16 cellular contexts compared by ENCODE assay signal in genomic region chr9:121538221-121538620, GRCh38. TPM values are rescaled to one million over a fixed set of nuclear protein-coding genes. Genes with fewer than 3 reads are reported as not detected.
DNase-seq lines count a peak whose midpoint lies in the region; ATAC-seq and TF ChIP-seq lines count a peak whose summit lies in the region.
"Had no signal": no experiment of that assay in that cellular context is flagged by ENCODE, and none has a peak within 500 bp of the region (broad histone marks: within the 10 kb centered on the region; RNA-seq: fewer than 3 reads in every experiment).

No MANE protein-coding gene starts in this region.

- H3K4ac ChIP-seq in H9 (ENCODE audit: low read depth, low read length): no peak overlapping the region

- H4K20me1 ChIP-seq in H9 (ENCODE audit: control insufficient read depth, insufficient read depth, insufficient read length): no peaks in the 10 kb centered on the region
- H4K20me1 ChIP-seq in mammary epithelial cell (ENCODE audit: insufficient read depth, low read length): no peaks in the 10 kb centered on the region

- H2AK5ac ChIP-seq in H9 (ENCODE audit: insufficient read length, low read length): no peak overlapping the region

- no peak overlapping the region for H2BK15ac ChIP-seq in H9 (ENCODE audit: low read depth, low read length)

- peaks cover 35% of the 10 kb centered on the region for H3K27me3 Mint-ChIP-seq in H9 (ENCODE audit: low read depth)
- H3K27me3 Mint-ChIP-seq in activated T-helper 1 cell treated with anti-CD3 and anti-CD28 coated beads, Interleukin-12 subunit alpha, Interleukin-12 subunit beta, Interleukin-2, Interleukin-4 antibody, amounts not matched to agents 30 ng/mL and 10 ng/mL and 1 ng/mL, durations not matched to agents 14 hours and 24 hours and 36 hours (ENCODE audit: insufficient read depth): peaks cover 5% of the 10 kb centered on the region

- H2AFZ ChIP-seq in H9 (ENCODE audit: low read length) (no peak overlapping the region), mammary epithelial cell (ENCODE audit: low read depth, low read length) (no peak overlapping the region)

- no peaks in the 10 kb centered on the region for H3K36me3 Mint-ChIP-seq in H9 (ENCODE audit: insufficient read depth in 1 of 3, low read depth in 3 of 3)
- no peaks in the 10 kb centered on the region for H3K36me3 Mint-ChIP-seq in activated T-helper 1 cell treated with anti-CD3 and anti-CD28 coated beads, Interleukin-12 subunit alpha, Interleukin-12 subunit beta, Interleukin-2, Interleukin-4 antibody, amounts not matched to agents 30 ng/mL and 10 ng/mL and 1 ng/mL, durations not matched to agents 14 hours and 24 hours and 36 hours (ENCODE audit: low read depth)

- H3K4me1 ChIP-seq in H9 (ENCODE audit: insufficient read depth, low read length) (no peaks in the 10 kb centered on the region), mammary epithelial cell (ENCODE audit: insufficient read depth, low read length) (no peaks in the 10 kb centered on the region), left lung (peaks cover 0 to 5% of the 10 kb centered on the region in 2 donors), ovary (ENCODE audit: insufficient read depth) (no peaks in the 10 kb centered on the region)
- H3K4me1 ChIP-seq: testis had no signal

- H4K8ac ChIP-seq in H9 (replicated peaks; ENCODE audit: insufficient read length, low read depth, low read length): no peak overlapping the region

- dilution Hi-C loops in mammary epithelial cell (cut with HindIII; ENCODE audit: low sequenced_read_pairs): no loop called here

- H3K4me3 ChIP-seq in mammary epithelial cell (replicated peaks in 1 of 3; ENCODE audit: insufficient read depth in 1 of 3, low read depth in 2 of 3, low read length in 3 of 3) (no peak overlapping the region), left lung (no peak overlapping the region), ovary (no peak overlapping the region)
- H3K4me3 ChIP-seq: lower lobe of right lung, smooth muscle cell, testis had no signal

- no peak overlapping the region for H4K91ac ChIP-seq in H9 (ENCODE audit: insufficient read length, low read depth, low read length)

- TF ChIP-seq CTCF in H9 (conservative IDR thresholded peaks at IDR 0.05) (peak; percentile 48; the same call in 2 of the 3 replicates), mammary epithelial cell (conservative IDR thresholded peaks at IDR 0.05 in 1 of 2, IDR thresholded peaks at IDR 0.05 in 1 of 2; ENCODE audit: extremely low read depth in 1 of 2, insufficient read depth in 1 of 2, low read depth in 1 of 2, low read length in 2 of 2) (peak; percentile 13 to 47), left lung (IDR thresholded peaks at IDR 0.05) (no peak), ovary (IDR thresholded peaks at IDR 0.05) (no peak)

- no peak overlapping the region for H3K23ac ChIP-seq in H9 (ENCODE audit: insufficient read length, low read depth, low read length)

- TF ChIP-seq POLR2A in ovary (IDR thresholded peaks at IDR 0.05): no peak

- no peaks in the 10 kb centered on the region for H3K27me3 ChIP-seq in H9 (ENCODE audit: insufficient read depth, low read length)
- no peaks in the 10 kb centered on the region for H3K27me3 ChIP-seq in mammary epithelial cell (ENCODE audit: insufficient read depth, low read length)
- H3K27me3 ChIP-seq in left lung: no peaks in the 10 kb centered on the region
- no peaks in the 10 kb centered on the region for H3K27me3 ChIP-seq in ovary
- H3K27me3 ChIP-seq: testis had no signal

- no peak overlapping the region for H3T11ph ChIP-seq in H9 (ENCODE audit: low read length)

- no peak overlapping the region for H3K27ac ChIP-seq in H9 (ENCODE audit: insufficient read length, low read depth, low read length)
- H3K27ac ChIP-seq in mammary epithelial cell (ENCODE audit: insufficient read depth, low read depth, low read length): no peak overlapping the region
- no peak overlapping the region for H3K27ac ChIP-seq in left lung
- no peak overlapping the region for H3K27ac ChIP-seq in ovary
- H3K27ac ChIP-seq: lower lobe of right lung, testis had no signal

- ATAC-seq in left lung: peak; percentile 58
- ATAC-seq: activated T-helper 17 cell treated with anti-CD3 and anti-CD28 coated beads, Interleukin-2, amount 50 U/mL, for 72 hours had no signal

- H3K4me1 Mint-ChIP-seq in H9: peaks cover 0 to 3% of the 10 kb centered on the region in 2 experiments; a peak in 1 of 4 replicates
- no peaks in the 10 kb centered on the region for H3K4me1 Mint-ChIP-seq in activated T-helper 1 cell treated with anti-CD3 and anti-CD28 coated beads, Interleukin-12 subunit alpha, Interleukin-12 subunit beta, Interleukin-2, Interleukin-4 antibody, amounts not matched to agents 30 ng/mL and 10 ng/mL and 1 ng/mL, durations not matched to agents 14 hours and 24 hours and 36 hours (ENCODE audit: low read depth)
- H3K4me1 Mint-ChIP-seq: activated T-helper 17 cell treated with anti-CD3 and anti-CD28 coated beads, Interleukin-2, amount 50 U/mL, for 72 hours had no signal

- no TSS peak for BruUV-seq in mammary epithelial cell (replicated peaks; lab: Mats Ljungman, UMichigan)

- no peak overlapping the region for H2BK20ac ChIP-seq in H9 (ENCODE audit: low read depth, low read length, poor library complexity, severe bottlenecking)

- H2BK120ac ChIP-seq in H9 (ENCODE audit: low read depth, low read length, poor library complexity, severe bottlenecking): no peak overlapping the region

- H3K9me3 ChIP-seq in H9 (ENCODE audit: control insufficient read depth, low read depth, low read length) (no peaks in the 10 kb centered on the region), mammary epithelial cell (replicated peaks; ENCODE audit: insufficient read depth, low read length) (no peaks in the 10 kb centered on the region), left lung (no peaks in the 10 kb centered on the region), ovary (no peaks in the 10 kb centered on the region)
- H3K9me3 ChIP-seq: lower lobe of right lung, testis had no signal

- no peak overlapping the region for H4K5ac ChIP-seq in H9 (ENCODE audit: insufficient read length, low read depth, low read length)

- H3K4me2 ChIP-seq in H9 (ENCODE audit: insufficient read depth, insufficient read length, low read length) (no peak overlapping the region), mammary epithelial cell (ENCODE audit: insufficient read depth, low read depth, low read length) (no peak overlapping the region)
- H3K4me2 ChIP-seq: smooth muscle cell had no signal

- no peak overlapping the region for H2BK12ac ChIP-seq in H9 (ENCODE audit: insufficient read length, low read depth, low read length)

- H3K23me2 ChIP-seq in H9 (ENCODE audit: insufficient read length, low read depth, low read length, poor library complexity, severe bottlenecking): no peaks in the 10 kb centered on the region

- CTCF ChIA-PET in mammary epithelial cell (lab: Charles Lee; ENCODE audit: low non-redundant PET): no interaction called here

- H3K18ac ChIP-seq in H9 (ENCODE audit: insufficient read length, low read depth, low read length): no peak overlapping the region

- no peak overlapping the region for H3K27ac Mint-ChIP-seq in H9
- no peak overlapping the region for H3K27ac Mint-ChIP-seq in activated T-helper 1 cell treated with anti-CD3 and anti-CD28 coated beads, Interleukin-12 subunit alpha, Interleukin-12 subunit beta, Interleukin-2, Interleukin-4 antibody, amounts not matched to agents 30 ng/mL and 10 ng/mL and 1 ng/mL, durations not matched to agents 14 hours and 24 hours and 36 hours
- H3K27ac Mint-ChIP-seq: activated T-helper 17 cell treated with anti-CD3 and anti-CD28 coated beads, Interleukin-2, amount 50 U/mL, for 72 hours had no signal

- no peak overlapping the region for H3K4me3 Mint-ChIP-seq in H9
- no peak overlapping the region for H3K4me3 Mint-ChIP-seq in activated T-helper 1 cell treated with anti-CD3 and anti-CD28 coated beads, Interleukin-12 subunit alpha, Interleukin-12 subunit beta, Interleukin-2, Interleukin-4 antibody, amounts not matched to agents 30 ng/mL and 10 ng/mL and 1 ng/mL, durations not matched to agents 14 hours and 24 hours and 36 hours
- H3K4me3 Mint-ChIP-seq: activated T-helper 17 cell treated with anti-CD3 and anti-CD28 coated beads, Interleukin-2, amount 50 U/mL, for 72 hours had no signal

- H3K56ac ChIP-seq in H9 (ENCODE audit: insufficient read length, low read depth, low read length): no peak overlapping the region

- no peak overlapping the region for H3K14ac ChIP-seq in H9 (ENCODE audit: insufficient read depth, low read length)

- H2BK5ac ChIP-seq in H9 (ENCODE audit: insufficient read length, low read length): no peak overlapping the region

- no CpG with 5 or more reads among the region's 7 CpGs for WGBS in H9 (ENCODE audit: extremely low coverage, insufficient read length, low lambda C conversion rate)
- WGBS in mammary epithelial cell (ENCODE audit: low coverage, missing lambda C conversion rate): 79% methylated on average over 5 of the region's 7 CpGs
- 87 to 90% (median 87%) methylated on average over 7 of the region's 7 CpGs for WGBS in ovary, 3 donors

- no peaks in the 10 kb centered on the region for H3K79me1 ChIP-seq in H9 (ENCODE audit: insufficient read depth, low read depth, low read length, poor library complexity, severe bottlenecking)

- intact Hi-C loops in mammary epithelial cell (cut with micrococcal nuclease): loop anchor here (1.0 to 5.0 kb wide), 6 partner anchors 39 to 325 kb away; partner anchors contain the start of gene GGTA1
- intact Hi-C loops in left lung (cut with DNase I): no loop called here
- intact Hi-C loops in activated T-helper 1 cell treated with anti-CD3 and anti-CD28 coated beads, Interleukin-12 subunit alpha, Interleukin-12 subunit beta, Interleukin-2, Interleukin-4 antibody, amounts not matched to agents 30 ng/mL and 10 ng/mL and 1 ng/mL, durations not matched to agents 14 hours and 24 hours and 36 hours (cut with micrococcal nuclease): loop anchor here (1.0 kb wide), 1 partner anchor 92 kb away; no protein-coding TSS in a partner anchor
- intact Hi-C loops in ovary (cut with DNase I): no loop called here

- H3K9me3 Mint-ChIP-seq in H9: no peaks in the 10 kb centered on the region
- H3K9me3 Mint-ChIP-seq in activated T-helper 1 cell treated with anti-CD3 and anti-CD28 coated beads, Interleukin-12 subunit alpha, Interleukin-12 subunit beta, Interleukin-2, Interleukin-4 antibody, amounts not matched to agents 30 ng/mL and 10 ng/mL and 1 ng/mL, durations not matched to agents 14 hours and 24 hours and 36 hours: no peaks in the 10 kb centered on the region
- H3K9me3 Mint-ChIP-seq: activated T-helper 17 cell treated with anti-CD3 and anti-CD28 coated beads, Interleukin-2, amount 50 U/mL, for 72 hours had no signal

- H3K9ac ChIP-seq in H9 (ENCODE audit: extremely low read depth, insufficient read length, low read length): no peak overlapping the region
- no peak overlapping the region for H3K9ac ChIP-seq in mammary epithelial cell (ENCODE audit: insufficient read depth, low read length)

- H3K79me2 ChIP-seq in H9 (ENCODE audit: insufficient read depth, low read length): no peaks in the 10 kb centered on the region
- H3K79me2 ChIP-seq in mammary epithelial cell (ENCODE audit: insufficient read depth, low read length): no peaks in the 10 kb centered on the region

- peak; percentile 71 for DNase-seq in H9
- DNase-seq in NCI-H524 treated with DMSO at 0.1 percent for 48 hours (lab: John Stamatoyannopoulos, UW): peak; percentile 5
- DNase-seq in mammary epithelial cell: no peak
- DNase-seq in left lung: no peak
- no peak for DNase-seq in NOMO-1 treated with DMSO at 0.1 percent for 48 hours (lab: John Stamatoyannopoulos, UW; ENCODE audit: unreplicated experiment)
- DNase-seq in activated CD4-positive, alpha-beta T cell treated with anti-CD3 and anti-CD28 coated beads for 48 hours: no peak
- no peak for DNase-seq in activated T-helper 1 cell treated with anti-CD3 and anti-CD28 coated beads, Interleukin-12 subunit alpha, Interleukin-12 subunit beta, Interleukin-2, Interleukin-4 antibody, amounts not matched to agents 30 ng/mL and 10 ng/mL and 1 ng/mL, durations not matched to agents 14 hours and 24 hours and 36 hours (ENCODE audit: low spot score)
- DNase-seq in ovary: no peak
- DNase-seq: activated CD4-positive, alpha-beta T cell treated with anti-CD3 and anti-CD28 coated beads for 4 hours; effector memory CD4-positive, alpha-beta T cell; glutamatergic neuron; lower lobe of right lung; NCI-H446; testis had no signal

- in situ Hi-C loops in mammary epithelial cell (cut with MboI; ENCODE audit: low sequenced_read_pairs in 2 of 2): no loop called here

- H3K36me3 ChIP-seq in mammary epithelial cell (ENCODE audit: insufficient read depth, low read length): no peaks in the 10 kb centered on the region
- no peaks in the 10 kb centered on the region for H3K36me3 ChIP-seq in left lung
- H3K36me3 ChIP-seq in ovary: no peaks in the 10 kb centered on the region
- H3K36me3 ChIP-seq: lower lobe of right lung had no signal

- no peak for TF ChIP-seq EP300 in ovary (IDR thresholded peaks at IDR 0.05)

RNA-seq across cellular contexts. Expression of gene GGTA1, which starts 38.6 kb away (rescaled TPM):
- total RNA-seq in H9 (2021) (not detected in 2 replicates), mammary epithelial cell (not detected), left lung (1 to 10 TPM; 4.8 to 7.5 TPM), ovary (1 to 10 TPM in 6 of 7 donors, under 1 TPM in 1; 0.38 to 3.2 (median 2.2) TPM)
- polyA plus RNA-seq in mammary epithelial cell (not detected), ovary (10 to 100 TPM in 1 of 2 donors, 1 to 10 TPM in 1; 3.7 to 33.1 TPM)
- not detected for polyA minus RNA-seq in mammary epithelial cell
- total RNA-seq in activated T-helper 1 cell treated with anti-CD3 and anti-CD28 coated beads, Interleukin-12 subunit alpha, Interleukin-12 subunit beta, Interleukin-2, Interleukin-4 antibody, amounts not matched to agents 30 ng/mL and 10 ng/mL and 1 ng/mL, durations not matched to agents 14 hours and 24 hours and 36 hours: 0.12 and 0.16 TPM in 2 replicates
- total RNA-seq: activated T-helper 17 cell treated with anti-CD3 and anti-CD28 coated beads, Interleukin-2, amount 50 U/mL, for 72 hours had no signal

Comparison
In these comparisons a context has a peak if more than half of its experiments do, and no peak if none do; other contexts are left out.
1. DNase-seq: peak in H9 (single experiment) and NCI-H524 treated with DMSO at 0.1 percent for 48 hours (single experiment); none in mammary epithelial cell (single experiment), left lung (0 of 2), NOMO-1 treated with DMSO at 0.1 percent for 48 hours (single experiment), activated CD4-positive, alpha-beta T cell treated with anti-CD3 and anti-CD28 coated beads for 48 hours (single experiment), activated T-helper 1 cell treated with anti-CD3 and anti-CD28 coated beads, Interleukin-12 subunit alpha, Interleukin-12 subunit beta, Interleukin-2, Interleukin-4 antibody, amounts not matched to agents 30 ng/mL and 10 ng/mL and 1 ng/mL, durations not matched to agents 14 hours and 24 hours and 36 hours (single experiment) and ovary (0 of 5).
2. CTCF ChIP-seq: peak in H9 (single experiment) and mammary epithelial cell (2 of 2); none in left lung (0 of 2) and ovary (0 of 3).
3. intact Hi-C loops: an anchor here in mammary epithelial cell (1.0 to 5.0 kb wide) and activated T-helper 1 cell treated with anti-CD3 and anti-CD28 coated beads, Interleukin-12 subunit alpha, Interleukin-12 subunit beta, Interleukin-2, Interleukin-4 antibody, amounts not matched to agents 30 ng/mL and 10 ng/mL and 1 ng/mL, durations not matched to agents 14 hours and 24 hours and 36 hours (1.0 kb wide); none called in left lung and ovary.